8 cellular contexts compared by ENCODE assay signal in genomic region chr5:17189381-17190036, GRCh38. TPM values are rescaled to one million over a fixed set of nuclear protein-coding genes. Genes with fewer than 3 reads are reported as not detected.
DNase-seq lines count a peak whose midpoint lies in the region; ATAC-seq and TF ChIP-seq lines count a peak whose summit lies in the region.

No MANE protein-coding gene starts in this region.

- no peaks in the 10 kb centered on the region for H3K36me3 Mint-ChIP-seq in activated CD4-positive, alpha-beta memory T cell treated with anti-CD3 and anti-CD28 coated beads, Interleukin-2, amount 10 ng/mL, durations not matched to agents 7 days and 5 days (ENCODE audit: low read depth)
- no peaks in the 10 kb centered on the region for H3K36me3 Mint-ChIP-seq in naive thymus-derived CD4-positive, alpha-beta T cell

- H3K27ac ChIP-seq in naive thymus-derived CD4-positive, alpha-beta T cell (ENCODE audit: low read depth, low read length), result no peak overlapping the region
- H3K27ac ChIP-seq in stomach, result peak overlapping the region in 4 of 5 donors; percentile 3 to 56 (median 18)

- POLR2A ChIA-PET in activated CD4-positive, alpha-beta memory T cell treated with anti-CD3 and anti-CD28 coated beads, Interleukin-2, amount 10 ng/mL, durations not matched to agents 7 days and 5 days (lab: Charles Lee), result no interaction called here
- POLR2A ChIA-PET in naive thymus-derived CD4-positive, alpha-beta T cell (lab: Charles Lee), result no interaction called here

- intact Hi-C loops in naive thymus-derived CD4-positive, alpha-beta T cell (cut with micrococcal nuclease), result loop anchor here (1.0 to 10.0 kb wide), 3 partner anchors 255 to 1025 kb away; partner anchors contain the start of gene MYO10 (in 1 of the 2)
- intact Hi-C loops in stomach (cut with DNase I; ENCODE audit: low total_unique reads), result loop anchor here (5.0 to 10.0 kb wide), 3 partner anchors 255 to 705 kb away; partner anchors contain the start of gene MYO10

- no peaks in the 10 kb centered on the region for H3K4me1 Mint-ChIP-seq in activated CD4-positive, alpha-beta memory T cell treated with anti-CD3 and anti-CD28 coated beads, Interleukin-2, amount 10 ng/mL, durations not matched to agents 7 days and 5 days
- peaks cover 0 to 7% (median 3%) of the 10 kb centered on the region in 7 donors for H3K4me1 Mint-ChIP-seq in naive thymus-derived CD4-positive, alpha-beta T cell

- H3K4me3 ChIP-seq in epithelial cell of esophagus (ENCODE audit: low read length), result no peak overlapping the region
- no peak overlapping the region for H3K4me3 ChIP-seq in naive thymus-derived CD4-positive, alpha-beta T cell (ENCODE audit: low read length)
- H3K4me3 ChIP-seq in stomach, result no peak overlapping the region

- TF ChIP-seq POLR2A in stomach (IDR thresholded peaks at IDR 0.05), result no peak

- no peaks in the 10 kb centered on the region for H3K4me1 ChIP-seq in naive thymus-derived CD4-positive, alpha-beta T cell (ENCODE audit: control insufficient read depth in 2 of 2, insufficient read depth in 2 of 2, low read length in 2 of 2)
- peaks cover 8 to 49% (median 22%) of the 10 kb centered on the region in 4 donors for H3K4me1 ChIP-seq in stomach

- 15 to 26% (median 20%) methylated on average over 13 of the region's 13 CpGs for WGBS in stomach, 5 donors

- H3K4me3 Mint-ChIP-seq in activated CD4-positive, alpha-beta memory T cell treated with anti-CD3 and anti-CD28 coated beads, Interleukin-2, amount 10 ng/mL, durations not matched to agents 7 days and 5 days, result no peak overlapping the region
- no peak overlapping the region for H3K4me3 Mint-ChIP-seq in naive thymus-derived CD4-positive, alpha-beta T cell

- no peaks in the 10 kb centered on the region for H3K27me3 Mint-ChIP-seq in activated CD4-positive, alpha-beta memory T cell treated with anti-CD3 and anti-CD28 coated beads, Interleukin-2, amount 10 ng/mL, durations not matched to agents 7 days and 5 days
- H3K27me3 Mint-ChIP-seq in naive thymus-derived CD4-positive, alpha-beta T cell, result peaks cover 0 to 29% (median 6%) of the 10 kb centered on the region in 5 donors

- no peaks in the 10 kb centered on the region for H3K9me3 ChIP-seq in naive thymus-derived CD4-positive, alpha-beta T cell (ENCODE audit: control insufficient read depth in 2 of 3, low read length in 3 of 3)
- no peaks in the 10 kb centered on the region for H3K9me3 ChIP-seq in stomach

- H3K9me3 Mint-ChIP-seq in activated CD4-positive, alpha-beta memory T cell treated with anti-CD3 and anti-CD28 coated beads, Interleukin-2, amount 10 ng/mL, durations not matched to agents 7 days and 5 days, result no peaks in the 10 kb centered on the region
- H3K9me3 Mint-ChIP-seq in naive thymus-derived CD4-positive, alpha-beta T cell, result peaks cover 0 to 2% (median 0%) of the 10 kb centered on the region in 11 donors

- TF ChIP-seq EP300 in stomach (IDR thresholded peaks at IDR 0.05), result no peak

- TF ChIP-seq CTCF in epithelial cell of esophagus (IDR thresholded peaks at IDR 0.05; ENCODE audit: insufficient read depth, low read depth, low read length, missing control alignments) (peak; percentile 90), stomach (IDR thresholded peaks at IDR 0.05) (peak in 5 of 7 experiments; percentile 57 to 87 (median 79))

- H3K27me3 ChIP-seq in naive thymus-derived CD4-positive, alpha-beta T cell (ENCODE audit: control insufficient read depth in 2 of 2, insufficient read depth in 2 of 2, low read length in 2 of 2), result no peaks in the 10 kb centered on the region
- H3K27me3 ChIP-seq in stomach, result no peaks in the 10 kb centered on the region

- no peaks in the 10 kb centered on the region for H3K36me3 ChIP-seq in naive thymus-derived CD4-positive, alpha-beta T cell (ENCODE audit: control insufficient read depth in 2 of 3, insufficient read depth in 3 of 3, low read length in 3 of 3)
- no peaks in the 10 kb centered on the region for H3K36me3 ChIP-seq in stomach

- DNase-seq in Ammon's horn (ENCODE audit: low spot score), result peak; percentile 83
- peak; percentile 53 for DNase-seq in NCI-H82 treated with DMSO at 0.1 percent for 48 hours (lab: John Stamatoyannopoulos, UW; ENCODE audit: unreplicated experiment)
- peak; percentile 46 for DNase-seq in activated CD4-positive, alpha-beta memory T cell treated with anti-CD3 and anti-CD28 coated beads, Interleukin-2, amount 10 ng/mL, durations not matched to agents 7 days and 5 days
- peak; percentile 81 for DNase-seq in epithelial cell of esophagus (ENCODE audit: low read depth)
- peak; percentile 5 to 52 (median 37) for DNase-seq in naive thymus-derived CD4-positive, alpha-beta T cell
- DNase-seq in stomach, result peak; percentile 87

- H3K27ac Mint-ChIP-seq in activated CD4-positive, alpha-beta memory T cell treated with anti-CD3 and anti-CD28 coated beads, Interleukin-2, amount 10 ng/mL, durations not matched to agents 7 days and 5 days, result no peak overlapping the region
- peak overlapping the region in 1 of 9 donors; percentile 60 for H3K27ac Mint-ChIP-seq in naive thymus-derived CD4-positive, alpha-beta T cell

- CTCF ChIA-PET in activated CD4-positive, alpha-beta memory T cell treated with anti-CD3 and anti-CD28 coated beads, Interleukin-2, amount 10 ng/mL, durations not matched to agents 7 days and 5 days (lab: Charles Lee), result interaction anchor here (0.6 to 3.2 kb wide), 9 partner anchors 10 to 427 kb away, joined by 3 to 13 read pairs (median 3); no protein-coding TSS in a partner anchor
- CTCF ChIA-PET in naive thymus-derived CD4-positive, alpha-beta T cell (lab: Charles Lee), result interaction anchor here (0.7 to 1.1 kb wide), 3 partner anchors 9 to 11 kb away, joined by 3 read pairs; no protein-coding TSS in a partner anchor

- ATAC-seq in GM19023 (IDR thresholded peaks at IDR 0.05; ENCODE audit: unreplicated experiment) (peak; percentile 73), HG03565 (IDR thresholded peaks at IDR 0.05; ENCODE audit: unreplicated experiment) (peak; percentile 72)
- no peak for ATAC-seq in naive thymus-derived CD4-positive, alpha-beta T cell

RNA-seq across cellular contexts. Expression of gene BASP1, which starts 27.9 kb away (rescaled TPM):
- total RNA-seq in activated CD4-positive, alpha-beta memory T cell treated with anti-CD3 and anti-CD28 coated beads, Interleukin-2, amount 10 ng/mL, durations not matched to agents 7 days and 5 days, result not detected
- 1 to 10 TPM in 4 of 5 experiments, not detected in 1; 1.1 to 9.6 (median 2.6) TPM for total RNA-seq in naive thymus-derived CD4-positive, alpha-beta T cell
- polyA plus RNA-seq in naive thymus-derived CD4-positive, alpha-beta T cell, result under 1 TPM; 0.23 to 0.24 TPM
- 10 to 100 TPM in 3 of 5 donors, 1 to 10 TPM in 2; 4.0 to 41.7 (median 15.1) TPM for total RNA-seq in stomach
- 10 to 100 TPM in 2 of 3 donors, 1 to 10 TPM in 1; 8.7 to 60.8 (median 34.6) TPM for polyA plus RNA-seq in stomach

Comparison
In these comparisons a context has a peak if more than half of its experiments do, and no peak if none do; other contexts are left out.
1. DNase-seq: peak in every context shown above with its lines; median percentile 87 in stomach; 83 in Ammon's horn; 81 in epithelial cell of esophagus; 53 in NCI-H82 treated with DMSO at 0.1 percent for 48 hours; 46 in activated CD4-positive, alpha-beta memory T cell treated with anti-CD3 and anti-CD28 coated beads, Interleukin-2, amount 10 ng/mL, durations not matched to agents 7 days and 5 days; 37 in naive thymus-derived CD4-positive, alpha-beta T cell.